ENCODE assay signal across 1 cellular context in genomic region chr2:144524190-144524957, GRCh38.
TF ChIP-seq lines count a peak whose summit lies in the region.

No MANE protein-coding gene starts in this region.

TF ChIP-seq in K562, 482 proteins besides CTCF, POLR2A, EP300 and RAD21 (continued from another document and continues in another):
- TF ChIP-seq SIN3A (IDR thresholded peaks at IDR 0.05; ENCODE audit: borderline replicate concordance in 2 of 2, control insufficient read depth in 1 of 2, low read depth in 2 of 2, low read length in 2 of 2) (no peak; a peak in 1 of 4 replicates), BRF1 (IDR thresholded peaks at IDR 0.05; ENCODE audit: borderline replicate concordance, extremely low read depth, insufficient read length) (no peak), PCBP1 (IDR thresholded peaks at IDR 0.05; ENCODE audit: low read depth, low read length, poor library complexity, severe bottlenecking) (no peak), SNAPC5 (CRISPR knock-in tag; IDR thresholded peaks at IDR 0.05) (no peak), POU5F1 (IDR thresholded peaks at IDR 0.05; ENCODE audit: borderline replicate concordance, low read depth, low read length, partially characterized antibody) (no peak), CAMTA2 (CRISPR knock-in tag; conservative IDR thresholded peaks at IDR 0.05) (no peak), JUNB (CRISPR knock-in tag; conservative IDR thresholded peaks at IDR 0.05) (no peak), CHD2 (IDR thresholded peaks at IDR 0.05; ENCODE audit: low read depth, low read length) (no peak), SMARCE1 (IDR thresholded peaks at IDR 0.05) (peak; percentile 40; the same call in 1 of the 2 replicates), ZKSCAN1 (IDR thresholded peaks at IDR 0.05; ENCODE audit: low read depth, low read length) (no peak), CHD1 (IDR thresholded peaks at IDR 0.05; ENCODE audit: low read length) (no peak), ZNF239 (CRISPR knock-in tag; IDR thresholded peaks at IDR 0.05) (no peak), MCM5 (IDR thresholded peaks at IDR 0.05; ENCODE audit: low read depth) (no peak), ZNF589 (CRISPR knock-in tag; IDR thresholded peaks at IDR 0.05; ENCODE audit: low read depth) (0 out of 2 replicates have a peak, but pooled peaks have one; percentile 41), ZNF146 (CRISPR knock-in tag; IDR thresholded peaks at IDR 0.05; ENCODE audit: unreplicated experiment) (no peak), ZNF175 (CRISPR knock-in tag; IDR thresholded peaks at IDR 0.05; ENCODE audit: low read depth) (no peak), CBFA2T2 (conservative IDR thresholded peaks at IDR 0.05) (no peak), ARNT (IDR thresholded peaks at IDR 0.05) (peak; percentile 44 to 54; a peak in 1 of 4 replicates), HNRNPH1 (optimal IDR thresholded peaks at IDR 0.05; ENCODE audit: low read depth, low read length) (no peak), ZNF445 (CRISPR knock-in tag; IDR thresholded peaks at IDR 0.05; ENCODE audit: low read depth) (no peak), ELF1 (tag; IDR thresholded peaks at IDR 0.05) (peak; percentile 46; the same call in 1 of the 2 replicates), CREM (IDR thresholded peaks at IDR 0.05; ENCODE audit: low read depth) (0 out of 2 replicates have a peak, but pooled peaks have one; percentile 7), PTTG1 (tag; IDR thresholded peaks at IDR 0.05; ENCODE audit: low read depth) (no peak), TCF3 (CRISPR knock-in tag; IDR thresholded peaks at IDR 0.05) (no peak), KDM5B (IDR thresholded peaks at IDR 0.05; ENCODE audit: insufficient replicate concordance, low read depth, low read length) (peak; percentile 37), TEAD2 (tag; IDR thresholded peaks at IDR 0.05) (no peak), DPF2 (IDR thresholded peaks at IDR 0.05) (0 out of 2 replicates have a peak, but pooled peaks have one; percentile 31), CLOCK (CRISPR knock-in tag; IDR thresholded peaks at IDR 0.05; ENCODE audit: borderline replicate concordance) (no peak), ASH1L (IDR thresholded peaks at IDR 0.05; ENCODE audit: borderline replicate concordance, low read depth, partially characterized antibody) (no peak), NFRKB (IDR thresholded peaks at IDR 0.05; ENCODE audit: low read depth) (peak; percentile 81; the same call in 1 of the 2 replicates), GATA2 (CRISPR knock-in tag; IDR thresholded peaks at IDR 0.05) (no peak), ERF (CRISPR knock-in tag; IDR thresholded peaks at IDR 0.05) (no peak), ARID2 (IDR thresholded peaks at IDR 0.05) (0 out of 2 replicates have a peak, but pooled peaks have one; percentile 9), NFE2 (IDR thresholded peaks at IDR 0.05; ENCODE audit: low read depth) (no peak), ZNF586 (CRISPR knock-in tag; conservative IDR thresholded peaks at IDR 0.05) (no peak), BRD9 (IDR thresholded peaks at IDR 0.05; ENCODE audit: low read depth, partially characterized antibody) (peak; percentile 59), FOXJ3 (CRISPR knock-in tag; IDR thresholded peaks at IDR 0.05) (no peak), TAF15 (IDR thresholded peaks at IDR 0.05; ENCODE audit: low read depth, low read length) (no peak), TEAD4 (IDR thresholded peaks at IDR 0.05; ENCODE audit: low read length) (no peak), TEAD4 (CRISPR knock-in tag; IDR thresholded peaks at IDR 0.05; ENCODE audit: borderline replicate concordance) (no peak), PHF20 (IDR thresholded peaks at IDR 0.05; ENCODE audit: partially characterized antibody) (no peak), ZNF277 (CRISPR knock-in tag; IDR thresholded peaks at IDR 0.05; ENCODE audit: borderline replicate concordance) (no peak), BHLHE40 (IDR thresholded peaks at IDR 0.05; ENCODE audit: low read length) (no peak; the same call in 1 of the 2 replicates), POLR2B (IDR thresholded peaks at IDR 0.05; ENCODE audit: low read depth, partially characterized antibody) (peak; percentile 34)
- TF ChIP-seq, protein P1, sequence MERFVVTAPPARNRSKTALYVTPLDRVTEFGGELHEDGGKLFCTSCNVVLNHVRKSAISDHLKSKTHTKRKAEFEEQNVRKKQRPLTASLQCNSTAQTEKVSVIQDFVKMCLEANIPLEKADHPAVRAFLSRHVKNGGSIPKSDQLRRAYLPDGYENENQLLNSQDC (CRISPR knock-in tag; IDR thresholded peaks at IDR 0.05), result no peak
- TF ChIP-seq, protein P2, sequence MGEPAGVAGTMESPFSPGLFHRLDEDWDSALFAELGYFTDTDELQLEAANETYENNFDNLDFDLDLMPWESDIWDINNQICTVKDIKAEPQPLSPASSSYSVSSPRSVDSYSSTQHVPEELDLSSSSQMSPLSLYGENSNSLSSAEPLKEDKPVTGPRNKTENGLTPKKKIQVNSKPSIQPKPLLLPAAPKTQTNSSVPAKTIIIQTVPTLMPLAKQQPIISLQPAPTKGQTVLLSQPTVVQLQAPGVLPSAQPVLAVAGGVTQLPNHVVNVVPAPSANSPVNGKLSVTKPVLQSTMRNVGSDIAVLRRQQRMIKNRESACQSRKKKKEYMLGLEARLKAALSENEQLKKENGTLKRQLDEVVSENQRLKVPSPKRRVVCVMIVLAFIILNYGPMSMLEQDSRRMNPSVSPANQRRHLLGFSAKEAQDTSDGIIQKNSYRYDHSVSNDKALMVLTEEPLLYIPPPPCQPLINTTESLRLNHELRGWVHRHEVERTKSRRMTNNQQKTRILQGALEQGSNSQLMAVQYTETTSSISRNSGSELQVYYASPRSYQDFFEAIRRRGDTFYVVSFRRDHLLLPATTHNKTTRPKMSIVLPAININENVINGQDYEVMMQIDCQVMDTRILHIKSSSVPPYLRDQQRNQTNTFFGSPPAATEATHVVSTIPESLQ (CRISPR knock-in tag; IDR thresholded peaks at IDR 0.05), result no peak
- TF ChIP-seq, protein P3, sequence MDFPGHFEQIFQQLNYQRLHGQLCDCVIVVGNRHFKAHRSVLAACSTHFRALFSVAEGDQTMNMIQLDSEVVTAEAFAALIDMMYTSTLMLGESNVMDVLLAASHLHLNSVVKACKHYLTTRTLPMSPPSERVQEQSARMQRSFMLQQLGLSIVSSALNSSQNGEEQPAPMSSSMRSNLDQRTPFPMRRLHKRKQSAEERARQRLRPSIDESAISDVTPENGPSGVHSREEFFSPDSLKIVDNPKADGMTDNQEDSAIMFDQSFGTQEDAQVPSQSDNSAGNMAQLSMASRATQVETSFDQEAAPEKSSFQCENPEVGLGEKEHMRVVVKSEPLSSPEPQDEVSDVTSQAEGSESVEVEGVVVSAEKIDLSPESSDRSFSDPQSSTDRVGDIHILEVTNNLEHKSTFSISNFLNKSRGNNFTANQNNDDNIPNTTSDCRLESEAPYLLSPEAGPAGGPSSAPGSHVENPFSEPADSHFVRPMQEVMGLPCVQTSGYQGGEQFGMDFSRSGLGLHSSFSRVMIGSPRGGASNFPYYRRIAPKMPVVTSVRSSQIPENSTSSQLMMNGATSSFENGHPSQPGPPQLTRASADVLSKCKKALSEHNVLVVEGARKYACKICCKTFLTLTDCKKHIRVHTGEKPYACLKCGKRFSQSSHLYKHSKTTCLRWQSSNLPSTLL (IDR thresholded peaks at IDR 0.05), result no peak
- TF ChIP-seq, protein P4, sequence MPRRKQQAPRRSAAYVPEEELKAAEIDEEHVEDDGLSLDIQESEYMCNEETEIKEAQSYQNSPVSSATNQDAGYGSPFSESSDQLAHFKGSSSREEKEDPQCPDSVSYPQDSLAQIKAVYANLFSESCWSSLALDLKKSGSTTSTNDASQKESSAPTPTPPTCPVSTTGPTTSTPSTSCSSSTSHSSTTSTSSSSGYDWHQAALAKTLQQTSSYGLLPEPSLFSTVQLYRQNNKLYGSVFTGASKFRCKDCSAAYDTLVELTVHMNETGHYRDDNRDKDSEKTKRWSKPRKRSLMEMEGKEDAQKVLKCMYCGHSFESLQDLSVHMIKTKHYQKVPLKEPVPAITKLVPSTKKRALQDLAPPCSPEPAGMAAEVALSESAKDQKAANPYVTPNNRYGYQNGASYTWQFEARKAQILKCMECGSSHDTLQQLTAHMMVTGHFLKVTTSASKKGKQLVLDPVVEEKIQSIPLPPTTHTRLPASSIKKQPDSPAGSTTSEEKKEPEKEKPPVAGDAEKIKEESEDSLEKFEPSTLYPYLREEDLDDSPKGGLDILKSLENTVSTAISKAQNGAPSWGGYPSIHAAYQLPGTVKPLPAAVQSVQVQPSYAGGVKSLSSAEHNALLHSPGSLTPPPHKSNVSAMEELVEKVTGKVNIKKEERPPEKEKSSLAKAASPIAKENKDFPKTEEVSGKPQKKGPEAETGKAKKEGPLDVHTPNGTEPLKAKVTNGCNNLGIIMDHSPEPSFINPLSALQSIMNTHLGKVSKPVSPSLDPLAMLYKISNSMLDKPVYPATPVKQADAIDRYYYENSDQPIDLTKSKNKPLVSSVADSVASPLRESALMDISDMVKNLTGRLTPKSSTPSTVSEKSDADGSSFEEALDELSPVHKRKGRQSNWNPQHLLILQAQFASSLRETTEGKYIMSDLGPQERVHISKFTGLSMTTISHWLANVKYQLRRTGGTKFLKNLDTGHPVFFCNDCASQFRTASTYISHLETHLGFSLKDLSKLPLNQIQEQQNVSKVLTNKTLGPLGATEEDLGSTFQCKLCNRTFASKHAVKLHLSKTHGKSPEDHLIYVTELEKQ (CRISPR knock-in tag; IDR thresholded peaks at IDR 0.05), result no peak
- TF ChIP-seq, protein P5, sequence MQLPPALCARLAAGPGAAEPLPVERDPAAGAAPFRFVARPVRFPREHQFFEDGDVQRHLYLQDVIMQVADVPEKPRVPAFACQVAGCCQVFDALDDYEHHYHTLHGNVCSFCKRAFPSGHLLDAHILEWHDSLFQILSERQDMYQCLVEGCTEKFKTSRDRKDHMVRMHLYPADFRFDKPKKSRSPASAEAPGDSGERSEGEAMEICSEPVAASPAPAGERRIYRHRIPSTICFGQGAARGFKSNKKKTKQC (CRISPR knock-in tag; IDR thresholded peaks at IDR 0.05), result no peak
- TF ChIP-seq, protein P6, sequence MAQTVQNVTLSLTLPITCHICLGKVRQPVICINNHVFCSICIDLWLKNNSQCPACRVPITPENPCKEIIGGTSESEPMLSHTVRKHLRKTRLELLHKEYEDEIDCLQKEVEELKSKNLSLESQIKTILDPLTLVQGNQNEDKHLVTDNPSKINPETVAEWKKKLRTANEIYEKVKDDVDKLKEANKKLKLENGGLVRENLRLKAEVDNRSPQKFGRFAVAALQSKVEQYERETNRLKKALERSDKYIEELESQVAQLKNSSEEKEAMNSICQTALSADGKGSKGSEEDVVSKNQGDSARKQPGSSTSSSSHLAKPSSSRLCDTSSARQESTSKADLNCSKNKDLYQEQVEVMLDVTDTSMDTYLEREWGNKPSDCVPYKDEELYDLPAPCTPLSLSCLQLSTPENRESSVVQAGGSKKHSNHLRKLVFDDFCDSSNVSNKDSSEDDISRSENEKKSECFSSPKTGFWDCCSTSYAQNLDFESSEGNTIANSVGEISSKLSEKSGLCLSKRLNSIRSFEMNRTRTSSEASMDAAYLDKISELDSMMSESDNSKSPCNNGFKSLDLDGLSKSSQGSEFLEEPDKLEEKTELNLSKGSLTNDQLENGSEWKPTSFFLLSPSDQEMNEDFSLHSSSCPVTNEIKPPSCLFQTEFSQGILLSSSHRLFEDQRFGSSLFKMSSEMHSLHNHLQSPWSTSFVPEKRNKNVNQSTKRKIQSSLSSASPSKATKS (CRISPR knock-in tag; IDR thresholded peaks at IDR 0.05), result no peak
- TF ChIP-seq, protein P7, sequence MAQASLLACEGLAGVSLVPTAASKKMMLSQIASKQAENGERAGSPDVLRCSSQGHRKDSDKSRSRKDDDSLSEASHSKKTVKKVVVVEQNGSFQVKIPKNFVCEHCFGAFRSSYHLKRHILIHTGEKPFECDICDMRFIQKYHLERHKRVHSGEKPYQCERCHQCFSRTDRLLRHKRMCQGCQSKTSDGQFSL (CRISPR knock-in tag; IDR thresholded peaks at IDR 0.05), result peak; percentile 66
- TF ChIP-seq, protein P7 (tag; IDR thresholded peaks at IDR 0.05), result peak in 1 of 2 experiments; percentile 94; a peak in 2 of 4 replicates
